1 cellular context compared by ENCODE assay signal in the genomic region with DNA sequence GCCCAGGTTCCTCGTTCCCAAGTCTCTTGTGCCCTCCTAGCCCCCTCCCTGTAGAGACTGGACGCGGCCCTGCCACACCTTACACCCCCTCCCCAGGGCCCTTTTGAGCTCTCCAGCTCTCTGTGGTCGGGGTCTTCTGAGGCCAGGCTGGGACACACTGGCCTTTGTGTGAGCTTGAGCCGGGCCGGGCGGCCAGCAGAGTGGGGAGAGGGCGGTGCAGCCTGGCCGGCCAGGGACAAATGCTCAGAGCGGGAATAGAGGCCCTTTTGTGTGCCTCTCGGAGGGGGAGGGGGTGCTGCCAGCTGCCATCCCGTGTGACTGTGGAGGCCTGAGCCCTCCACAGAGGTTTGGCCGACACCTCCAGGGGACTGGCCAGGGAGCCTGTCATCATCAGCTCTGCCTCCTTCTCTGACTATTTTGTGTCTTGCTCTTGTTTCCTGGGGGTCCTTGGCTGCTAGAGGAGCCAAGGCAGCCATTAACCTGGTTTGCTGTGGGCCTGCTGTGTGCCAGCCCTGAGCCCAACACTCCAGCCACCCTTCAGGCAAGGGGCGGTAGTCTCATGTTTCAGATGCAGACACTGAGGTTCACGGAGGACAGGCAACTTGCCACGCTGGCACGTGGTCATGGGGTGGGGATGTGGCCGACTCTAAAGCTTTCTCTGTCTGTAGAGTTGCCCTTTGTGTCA.
TF ChIP-seq lines count a peak whose summit lies in the region.

No MANE protein-coding gene starts in this region.

TF ChIP-seq in HepG2, 621 proteins besides CTCF, POLR2A, EP300 and RAD21 (continued from another document):
- peak; percentile 93 for TF ChIP-seq ZNF687 (CRISPR knock-in tag; IDR thresholded peaks at IDR 0.05)
- no peak for TF ChIP-seq ESRRA (CRISPR knock-in tag; IDR thresholded peaks at IDR 0.05; ENCODE audit: low read depth)
- TF ChIP-seq KLF13 (CRISPR knock-in tag; IDR thresholded peaks at IDR 0.05) = no peak
- no peak for TF ChIP-seq ZNF468 (CRISPR knock-in tag; IDR thresholded peaks at IDR 0.05)
- 0 out of 2 replicates have a peak, but pooled peaks have one; percentile 58 for TF ChIP-seq ZNF121 (CRISPR knock-in tag; IDR thresholded peaks at IDR 0.05)
- TF ChIP-seq TFDP2 (CRISPR knock-in tag; IDR thresholded peaks at IDR 0.05) = peak; percentile 86
- 0 out of 2 replicates have a peak, but pooled peaks have one; percentile 27 for TF ChIP-seq PITX1 (CRISPR knock-in tag; IDR thresholded peaks at IDR 0.05)
- TF ChIP-seq ARID5B (CRISPR knock-in tag; IDR thresholded peaks at IDR 0.05) = no peak
- peak; percentile 49 for TF ChIP-seq TAF1 (CRISPR knock-in tag; IDR thresholded peaks at IDR 0.05)
- no peak for TF ChIP-seq RNF2 (conservative IDR thresholded peaks at IDR 0.05; ENCODE audit: low read depth)
- peak; percentile 25; the same call in 1 of the 2 replicates for TF ChIP-seq ZNF770 (CRISPR knock-in tag; IDR thresholded peaks at IDR 0.05)
- no peak for TF ChIP-seq ZNF589 (CRISPR knock-in tag; conservative IDR thresholded peaks at IDR 0.05)
- TF ChIP-seq ZNF142 (CRISPR knock-in tag; IDR thresholded peaks at IDR 0.05) = no peak
- 0 out of 2 replicates have a peak, but pooled peaks have one; percentile 23 for TF ChIP-seq KDM2A (CRISPR knock-in tag; IDR thresholded peaks at IDR 0.05; ENCODE audit: borderline replicate concordance, low read depth)
